12 cellular contexts compared by ENCODE assay signal in the genomic region with DNA sequence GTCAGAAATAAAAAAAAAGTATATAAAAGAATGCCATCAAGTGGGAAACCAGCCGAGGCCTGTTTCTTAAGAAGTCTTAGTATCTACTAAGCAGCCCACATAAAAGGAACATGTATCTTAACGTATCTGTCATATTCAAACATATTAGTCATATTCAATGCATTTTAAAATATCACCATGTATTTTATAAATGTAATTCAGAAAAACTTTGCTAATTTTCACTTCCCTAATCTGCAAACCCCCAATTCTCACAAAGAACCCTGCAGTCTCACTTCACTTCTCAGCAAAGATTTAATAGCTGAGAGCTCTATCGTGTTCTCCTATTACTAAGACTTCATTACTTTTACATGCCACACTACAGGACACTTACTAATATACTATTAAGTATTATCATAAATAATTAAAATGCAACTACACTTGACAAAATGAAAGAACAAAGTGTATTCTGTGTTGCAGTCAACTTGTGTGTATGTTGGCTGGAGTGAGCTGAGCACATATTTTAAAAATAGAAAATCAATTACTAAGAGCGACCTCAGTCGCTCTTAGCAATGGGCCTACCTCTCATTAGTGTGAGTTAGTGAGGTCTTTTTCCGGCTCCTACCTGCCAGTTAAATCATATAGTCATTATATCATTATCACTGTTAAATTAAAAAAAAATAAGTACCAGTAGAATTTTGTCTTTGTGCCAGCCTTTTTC.
DNase-seq lines count a peak whose midpoint lies in the region; ATAC-seq, FAIRE-seq and TF ChIP-seq lines count a peak whose summit lies in the region.
"Had no signal": no experiment of that assay in that cellular context is flagged by ENCODE, and none has a peak within 500 bp of the region (broad histone marks: within the 10 kb centered on the region; RNA-seq: fewer than 3 reads in every experiment).

No MANE protein-coding gene starts in this region.

- H3K27ac ChIP-seq in SU-DHL-6 (ENCODE audit: low read depth, low read length) (peak overlapping the region; percentile 87), uterus (no peak overlapping the region), small intestine (ENCODE audit: low read depth in 1 of 2, low read length in 1 of 2) (no peak overlapping the region)

- peak overlapping the region; percentile 63 for H3K4me2 ChIP-seq in SU-DHL-6 (ENCODE audit: low read depth, low read length, poor library complexity, severe bottlenecking)

- H3K9me3 ChIP-seq in SU-DHL-6 (ENCODE audit: insufficient read depth, low read length) (no peaks in the 10 kb centered on the region), uterus (no peaks in the 10 kb centered on the region), small intestine (ENCODE audit: control insufficient read depth, low read depth) (no peaks in the 10 kb centered on the region)

- H3K79me2 ChIP-seq in SU-DHL-6 (ENCODE audit: insufficient read depth, low read length), result no peaks in the 10 kb centered on the region

- peak; percentile 90 for ATAC-seq in GM18511 (IDR thresholded peaks at IDR 0.05; ENCODE audit: unreplicated experiment)
- ATAC-seq in GM21390 (IDR thresholded peaks at IDR 0.05; ENCODE audit: unreplicated experiment), result peak; percentile 91
- ATAC-seq in HG03095 (IDR thresholded peaks at IDR 0.05; ENCODE audit: unreplicated experiment), result peak; percentile 78
- no peak for ATAC-seq in GM21737 (IDR thresholded peaks at IDR 0.05; ENCODE audit: unreplicated experiment)
- ATAC-seq: activated CD8-positive, alpha-beta T cell treated with anti-CD3 and anti-CD28 coated beads for 36 hours had no signal

- H3K27me3 ChIP-seq in SU-DHL-6 (ENCODE audit: low read length) (no peaks in the 10 kb centered on the region), uterus (no peaks in the 10 kb centered on the region), small intestine (ENCODE audit: control insufficient read depth in 2 of 2, insufficient read depth in 2 of 2, low read length in 2 of 2) (no peaks in the 10 kb centered on the region)

- intact Hi-C loops in uterus (cut with DNase I; ENCODE audit: low total_unique reads), result no loop called here

- H3K4me3 ChIP-seq in SU-DHL-6 (ENCODE audit: insufficient read depth, low read length, poor library complexity, severe bottlenecking) (no peak overlapping the region), uterus (no peak overlapping the region), small intestine (ENCODE audit: low read depth in 1 of 2, low read length in 2 of 2) (no peak overlapping the region)

- H3F3A ChIP-seq in SU-DHL-6 (ENCODE audit: insufficient read depth), result peaks cover 16% of the 10 kb centered on the region

- DNase-seq in uterus, result no peak
- DNase-seq in activated T-cell treated with anti-CD3 and anti-CD28 coated beads, Interleukin-2, amount 50 U/mL, for 48 hours, result no peak
- no peak for DNase-seq in small intestine
- DNase-seq: activated CD8-positive, alpha-beta T cell treated with anti-CD3 and anti-CD28 coated beads for 36 hours; NCI-H2081; SHP77 had no signal

- no peak for TF ChIP-seq CTCF in SU-DHL-6 (IDR thresholded peaks at IDR 0.05; ENCODE audit: insufficient read depth, low read length, poor library complexity, severe bottlenecking)
- no peak for TF ChIP-seq CTCF in uterus (IDR thresholded peaks at IDR 0.05)

- H4K20me1 ChIP-seq in SU-DHL-6 (ENCODE audit: low read depth, low read length), result no peaks in the 10 kb centered on the region

- FAIRE-seq in small intestine (lab: Jason Lieb, UNC), result no peak
- FAIRE-seq: endometrium had no signal

- H3K9ac ChIP-seq in SU-DHL-6 (ENCODE audit: low read length), result peak overlapping the region; percentile 23

- peak overlapping the region; percentile 74 for H2AFZ ChIP-seq in SU-DHL-6 (ENCODE audit: low read depth, low read length, severe bottlenecking)

- H3K4me1 ChIP-seq in uterus (no peaks in the 10 kb centered on the region), small intestine (ENCODE audit: control insufficient read depth in 2 of 2, insufficient read depth in 1 of 2, low read depth in 1 of 2, low read length in 1 of 2) (no peaks in the 10 kb centered on the region)

- 68 to 90% (median 78%) methylated on average over 6 of the region's 6 CpGs for WGBS in small intestine, 3 donors

- H3K36me3 ChIP-seq in SU-DHL-6 (ENCODE audit: low read length) (0 out of 2 replicates have a peak, but pooled peaks cover 3% of the 10 kb centered on the region), uterus (no peaks in the 10 kb centered on the region), small intestine (ENCODE audit: control insufficient read depth in 2 of 2, insufficient read depth in 2 of 2, low read length in 2 of 2) (no peaks in the 10 kb centered on the region)

- no peak for TF ChIP-seq POLR2A in uterus (IDR thresholded peaks at IDR 0.05)

- H3K9me2 ChIP-seq in SU-DHL-6 (replicated peaks; ENCODE audit: insufficient read depth, low read length), result no peaks in the 10 kb centered on the region
